1 cellular context compared by ENCODE assay signal in the genomic region with DNA sequence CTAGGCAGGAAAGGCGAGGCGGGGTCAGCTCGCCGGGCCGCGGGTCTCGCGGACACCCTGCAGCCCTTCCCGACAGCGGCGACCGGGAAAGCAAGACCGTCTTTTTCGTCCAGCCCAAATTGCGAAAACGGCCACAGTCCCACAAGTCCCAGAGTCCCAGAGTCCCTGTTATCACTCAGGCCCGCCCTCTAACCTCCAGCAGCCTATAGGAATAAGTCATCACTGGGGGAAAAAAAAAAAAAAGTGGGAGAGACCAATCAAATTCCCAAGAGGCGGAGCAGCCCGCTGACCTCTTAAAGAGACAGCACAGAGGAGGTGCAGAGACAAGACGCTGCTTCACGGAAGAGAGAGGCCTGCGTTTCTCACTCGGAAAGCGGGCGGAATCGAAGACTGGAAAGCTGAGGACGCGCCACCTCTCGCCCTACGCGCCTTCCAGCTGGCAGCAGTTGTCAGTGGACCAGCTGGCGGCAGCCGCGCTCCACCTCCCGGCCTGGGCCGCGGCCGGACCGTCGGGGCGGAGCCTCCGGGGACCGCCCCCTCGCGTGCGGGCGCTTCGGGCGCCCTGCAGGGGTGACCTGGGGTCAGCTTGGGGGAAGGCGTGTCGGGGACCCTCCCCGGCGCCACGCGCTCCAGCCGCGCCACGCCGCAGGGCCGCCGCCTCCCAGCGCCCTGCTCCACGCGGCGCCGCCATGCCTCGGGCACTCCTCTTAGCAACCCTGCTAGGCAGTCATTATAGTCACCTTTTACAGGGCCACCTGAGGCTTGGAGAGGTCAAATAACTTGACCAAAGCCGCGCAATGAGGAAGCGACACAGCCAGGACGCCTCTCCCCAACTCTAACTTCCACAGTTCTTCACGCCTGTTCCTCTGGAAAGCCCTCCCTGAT.
TF ChIP-seq lines count a peak whose summit lies in the region.

A gene (minus strand): TSS at position 141 of the 885 bp plus-strand sequence. CDS start 10,587 bp downstream, outside the sequence.

TF ChIP-seq in HepG2, 621 proteins besides CTCF, POLR2A, EP300 and RAD21 (continued from another document):
- TF ChIP-seq, protein P1, sequence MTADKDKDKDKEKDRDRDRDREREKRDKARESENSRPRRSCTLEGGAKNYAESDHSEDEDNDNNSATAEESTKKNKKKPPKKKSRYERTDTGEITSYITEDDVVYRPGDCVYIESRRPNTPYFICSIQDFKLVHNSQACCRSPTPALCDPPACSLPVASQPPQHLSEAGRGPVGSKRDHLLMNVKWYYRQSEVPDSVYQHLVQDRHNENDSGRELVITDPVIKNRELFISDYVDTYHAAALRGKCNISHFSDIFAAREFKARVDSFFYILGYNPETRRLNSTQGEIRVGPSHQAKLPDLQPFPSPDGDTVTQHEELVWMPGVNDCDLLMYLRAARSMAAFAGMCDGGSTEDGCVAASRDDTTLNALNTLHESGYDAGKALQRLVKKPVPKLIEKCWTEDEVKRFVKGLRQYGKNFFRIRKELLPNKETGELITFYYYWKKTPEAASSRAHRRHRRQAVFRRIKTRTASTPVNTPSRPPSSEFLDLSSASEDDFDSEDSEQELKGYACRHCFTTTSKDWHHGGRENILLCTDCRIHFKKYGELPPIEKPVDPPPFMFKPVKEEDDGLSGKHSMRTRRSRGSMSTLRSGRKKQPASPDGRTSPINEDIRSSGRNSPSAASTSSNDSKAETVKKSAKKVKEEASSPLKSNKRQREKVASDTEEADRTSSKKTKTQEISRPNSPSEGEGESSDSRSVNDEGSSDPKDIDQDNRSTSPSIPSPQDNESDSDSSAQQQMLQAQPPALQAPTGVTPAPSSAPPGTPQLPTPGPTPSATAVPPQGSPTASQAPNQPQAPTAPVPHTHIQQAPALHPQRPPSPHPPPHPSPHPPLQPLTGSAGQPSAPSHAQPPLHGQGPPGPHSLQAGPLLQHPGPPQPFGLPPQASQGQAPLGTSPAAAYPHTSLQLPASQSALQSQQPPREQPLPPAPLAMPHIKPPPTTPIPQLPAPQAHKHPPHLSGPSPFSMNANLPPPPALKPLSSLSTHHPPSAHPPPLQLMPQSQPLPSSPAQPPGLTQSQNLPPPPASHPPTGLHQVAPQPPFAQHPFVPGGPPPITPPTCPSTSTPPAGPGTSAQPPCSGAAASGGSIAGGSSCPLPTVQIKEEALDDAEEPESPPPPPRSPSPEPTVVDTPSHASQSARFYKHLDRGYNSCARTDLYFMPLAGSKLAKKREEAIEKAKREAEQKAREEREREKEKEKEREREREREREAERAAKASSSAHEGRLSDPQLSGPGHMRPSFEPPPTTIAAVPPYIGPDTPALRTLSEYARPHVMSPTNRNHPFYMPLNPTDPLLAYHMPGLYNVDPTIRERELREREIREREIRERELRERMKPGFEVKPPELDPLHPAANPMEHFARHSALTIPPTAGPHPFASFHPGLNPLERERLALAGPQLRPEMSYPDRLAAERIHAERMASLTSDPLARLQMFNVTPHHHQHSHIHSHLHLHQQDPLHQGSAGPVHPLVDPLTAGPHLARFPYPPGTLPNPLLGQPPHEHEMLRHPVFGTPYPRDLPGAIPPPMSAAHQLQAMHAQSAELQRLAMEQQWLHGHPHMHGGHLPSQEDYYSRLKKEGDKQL (CRISPR knock-in tag; IDR thresholded peaks at IDR 0.05; ENCODE audit: low read depth): no peak
- TF ChIP-seq GLI4 (CRISPR knock-in tag; IDR thresholded peaks at IDR 0.05; ENCODE audit: borderline replicate concordance): no peak
- no peak for TF ChIP-seq ETV6 (CRISPR knock-in tag; conservative IDR thresholded peaks at IDR 0.05)
- peak; percentile 37; the same call in 1 of the 2 replicates for TF ChIP-seq ZNF558 (CRISPR knock-in tag; IDR thresholded peaks at IDR 0.05; ENCODE audit: borderline replicate concordance)
- TF ChIP-seq SIN3A (IDR thresholded peaks at IDR 0.05; ENCODE audit: borderline replicate concordance, low read depth, low read length): peak; percentile 66; the same call in 1 of the 2 replicates
- TF ChIP-seq ZNF749 (CRISPR knock-in tag; IDR thresholded peaks at IDR 0.05; ENCODE audit: borderline replicate concordance): 0 out of 2 replicates have a peak, but pooled peaks have one; percentile 39
- no peak; the same call in 1 of the 2 replicates for TF ChIP-seq ZNF441 (CRISPR knock-in tag; IDR thresholded peaks at IDR 0.05; ENCODE audit: borderline replicate concordance)
- TF ChIP-seq, protein P2, sequence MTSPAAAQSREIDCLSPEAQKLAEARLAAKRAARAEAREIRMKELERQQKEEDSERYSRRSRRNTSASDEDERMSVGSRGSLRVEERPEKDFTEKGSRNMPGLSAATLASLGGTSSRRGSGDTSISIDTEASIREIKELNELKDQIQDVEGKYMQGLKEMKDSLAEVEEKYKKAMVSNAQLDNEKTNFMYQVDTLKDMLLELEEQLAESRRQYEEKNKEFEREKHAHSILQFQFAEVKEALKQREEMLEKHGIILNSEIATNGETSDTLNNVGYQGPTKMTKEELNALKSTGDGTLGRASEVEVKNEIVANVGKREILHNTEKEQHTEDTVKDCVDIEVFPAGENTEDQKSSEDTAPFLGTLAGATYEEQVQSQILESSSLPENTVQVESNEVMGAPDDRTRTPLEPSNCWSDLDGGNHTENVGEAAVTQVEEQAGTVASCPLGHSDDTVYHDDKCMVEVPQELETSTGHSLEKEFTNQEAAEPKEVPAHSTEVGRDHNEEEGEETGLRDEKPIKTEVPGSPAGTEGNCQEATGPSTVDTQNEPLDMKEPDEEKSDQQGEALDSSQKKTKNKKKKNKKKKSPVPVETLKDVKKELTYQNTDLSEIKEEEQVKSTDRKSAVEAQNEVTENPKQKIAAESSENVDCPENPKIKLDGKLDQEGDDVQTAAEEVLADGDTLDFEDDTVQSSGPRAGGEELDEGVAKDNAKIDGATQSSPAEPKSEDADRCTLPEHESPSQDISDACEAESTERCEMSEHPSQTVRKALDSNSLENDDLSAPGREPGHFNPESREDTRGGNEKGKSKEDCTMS (CRISPR knock-in tag; conservative IDR thresholded peaks at IDR 0.05): no peak
- TF ChIP-seq ZNF136 (CRISPR knock-in tag; IDR thresholded peaks at IDR 0.05; ENCODE audit: low read depth): no peak
- TF ChIP-seq ZNF264 (CRISPR knock-in tag; IDR thresholded peaks at IDR 0.05): 0 out of 2 replicates have a peak, but pooled peaks have one; percentile 22
- TF ChIP-seq TSC22D2 (CRISPR knock-in tag; IDR thresholded peaks at IDR 0.05; ENCODE audit: borderline replicate concordance): no peak
- 0 out of 2 replicates have a peak, but pooled peaks have one; percentile 43 for TF ChIP-seq ELF4 (CRISPR knock-in tag; IDR thresholded peaks at IDR 0.05; ENCODE audit: borderline replicate concordance)
- no peak for TF ChIP-seq MAFG (CRISPR knock-in tag; IDR thresholded peaks at IDR 0.05)
- peak; percentile 67; the same call in 1 of the 2 replicates for TF ChIP-seq THAP11 (CRISPR knock-in tag; IDR thresholded peaks at IDR 0.05)
